Comparison of ENCODE assay signal across 7 cellular contexts in the genomic region with DNA sequence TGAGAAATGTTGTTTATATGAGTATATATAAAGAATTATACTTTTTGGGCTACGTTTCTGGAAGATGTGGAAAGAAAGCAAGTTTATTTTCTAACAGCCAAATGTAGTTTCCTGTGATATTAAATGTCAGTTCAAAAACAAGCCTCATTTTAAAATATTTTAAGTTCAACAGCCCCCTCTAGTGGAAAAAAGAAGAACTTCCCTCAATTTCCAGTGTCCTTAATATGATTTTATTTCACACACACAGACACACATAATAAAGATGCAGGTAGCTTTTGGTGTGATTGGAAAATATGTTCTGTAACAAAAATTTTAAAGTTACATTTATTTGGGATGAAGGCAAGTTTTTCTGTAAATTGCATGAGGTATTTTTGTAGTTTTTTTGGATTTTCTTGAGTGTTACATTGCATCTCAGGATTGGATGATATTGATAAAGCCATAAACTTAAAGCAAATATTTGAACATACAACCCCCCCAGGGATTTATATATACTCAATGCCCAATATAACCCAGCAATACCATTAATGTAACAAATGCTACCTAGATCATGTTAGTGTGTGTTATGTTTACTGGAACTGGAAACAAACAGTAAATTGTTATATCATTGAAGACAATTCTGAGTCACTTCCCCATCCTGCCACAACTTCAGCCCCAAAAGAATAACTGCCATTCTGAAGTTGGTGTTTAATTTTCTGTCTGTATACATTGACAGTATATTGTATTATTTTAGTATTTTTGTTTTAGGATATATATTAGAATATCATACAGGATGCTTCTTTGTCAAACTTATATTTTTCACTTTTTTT. TPM values are rescaled to one million over a fixed set of nuclear protein-coding genes. Genes with fewer than 3 reads are reported as not detected.
DNase-seq lines count a peak whose midpoint lies in the region; ATAC-seq and TF ChIP-seq lines count a peak whose summit lies in the region.

No MANE protein-coding gene starts in this region.

- ATAC-seq in HG02610 (IDR thresholded peaks at IDR 0.05; ENCODE audit: unreplicated experiment) (peak; percentile 55), lung (ENCODE audit: insufficient read depth, low FRiP score) (no peak), HG02571 (IDR thresholded peaks at IDR 0.05; ENCODE audit: unreplicated experiment) (no peak), HG03045 (IDR thresholded peaks at IDR 0.05; ENCODE audit: unreplicated experiment) (no peak)

- H3K27ac ChIP-seq in lung (ENCODE audit: low read depth in 1 of 2, low read length in 1 of 2) = no peak overlapping the region

- H3K9me3 ChIP-seq in lung (ENCODE audit: control insufficient read depth in 2 of 2, insufficient read depth in 1 of 2, low read length in 1 of 2) = no peaks in the 10 kb centered on the region

- H3K4me1 ChIP-seq in lung (ENCODE audit: control insufficient read depth in 2 of 2, insufficient read depth in 2 of 2, low read length in 2 of 2) = no peaks in the 10 kb centered on the region

- peak; percentile 43 for TF ChIP-seq CTCF in cardiac fibroblast (IDR thresholded peaks at IDR 0.05; ENCODE audit: low read depth, low read length)
- peak; percentile 46 for TF ChIP-seq CTCF in lung (IDR thresholded peaks at IDR 0.05; ENCODE audit: control extremely low read depth, extremely low read depth)

- DNase-seq in EL (peak; percentile 50), NCI-H526 treated with DMSO at 0.1 percent for 48 hours (lab: John Stamatoyannopoulos, UW) (peak; percentile 69), cardiac fibroblast (ENCODE audit: low read depth in 2 of 2) (peak; percentile 59 to 63), lung (ENCODE audit: low spot score) (no peak)

- H3K4me3 ChIP-seq in cardiac fibroblast (replicated peaks in 1 of 2; ENCODE audit: low read depth in 2 of 2, low read length in 2 of 2) = no peak overlapping the region
- no peak overlapping the region for H3K4me3 ChIP-seq in lung

- no peaks in the 10 kb centered on the region for H3K27me3 ChIP-seq in lung (ENCODE audit: control insufficient read depth, insufficient read depth)

- 0 to 3% methylated on average over 1 of the region's 1 CpG for WGBS in lung, 2 donors

- no peaks in the 10 kb centered on the region for H3K36me3 ChIP-seq in lung (ENCODE audit: control insufficient read depth in 2 of 2, insufficient read depth in 2 of 2, low read length in 2 of 2)

RNA-seq across cellular contexts. Expression of a gene that starts 54.0 kb away (rescaled TPM):
- total RNA-seq in lung = 10 to 100 TPM in 1 of 2 donors, 1 to 10 TPM in 1; 3.8 to 17.0 TPM
- polyA plus RNA-seq in lung = 1 to 10 TPM in 1 of 2 donors, under 1 TPM in 1; 0.40 to 1.2 TPM
